Comparison of ENCODE assay signal across 14 cellular contexts in the genomic region with DNA sequence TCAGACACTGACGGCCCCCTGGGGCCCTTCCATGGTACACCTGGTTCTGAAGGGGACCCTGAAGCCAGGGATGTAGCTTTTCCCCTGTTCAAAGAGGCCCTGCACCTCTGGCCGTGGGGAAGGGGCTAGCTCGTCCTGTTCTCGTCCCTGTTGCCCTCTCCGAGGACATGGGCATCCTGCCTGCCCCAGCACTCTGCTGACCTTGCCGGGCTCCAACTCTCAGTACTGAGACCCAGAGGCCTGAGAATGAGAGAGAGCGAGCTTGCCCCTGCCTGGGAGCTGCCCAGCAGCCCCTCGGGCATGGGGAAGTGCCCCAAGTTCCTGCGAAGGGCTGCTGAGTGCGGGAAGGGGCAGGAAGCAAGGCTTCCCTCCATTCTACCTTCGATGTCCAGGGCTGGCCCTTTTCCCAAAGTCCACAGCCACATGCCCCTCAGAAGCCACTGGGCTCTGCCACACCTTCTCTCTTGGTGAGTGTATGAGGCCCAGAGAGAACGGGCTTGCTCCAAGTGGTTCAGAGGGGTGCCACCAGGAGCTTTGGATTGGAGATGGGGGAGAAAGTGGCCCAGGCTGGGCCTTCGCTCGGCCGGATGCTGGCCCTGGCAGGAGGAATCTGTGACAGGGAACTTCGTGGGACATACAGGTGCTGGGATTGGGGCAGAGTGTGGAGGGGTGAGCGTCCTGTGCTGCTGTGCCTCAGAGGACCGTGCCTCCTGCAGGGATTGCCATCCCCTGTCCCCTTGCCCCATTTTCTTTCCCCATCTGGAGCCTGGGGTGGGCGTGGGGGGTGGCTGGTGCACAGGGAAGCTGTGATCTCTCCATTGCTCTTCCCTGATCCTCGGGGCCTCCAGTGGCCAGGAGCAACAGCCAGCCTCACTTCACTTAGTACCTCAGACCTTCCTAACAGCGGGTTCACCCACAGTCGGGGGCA. TPM values are rescaled to one million over a fixed set of nuclear protein-coding genes. Genes with fewer than 3 reads are reported as not detected.
DNase-seq lines count a peak whose midpoint lies in the region; FAIRE-seq and TF ChIP-seq lines count a peak whose summit lies in the region.
"Had no signal": no experiment of that assay in that cellular context is flagged by ENCODE, and none has a peak within 500 bp of the region (broad histone marks: within the 10 kb centered on the region; RNA-seq: fewer than 3 reads in every experiment).

No MANE protein-coding gene starts in this region.

- no peaks in the 10 kb centered on the region for H3K4me1 Mint-ChIP-seq in brain

- TF ChIP-seq EP300 in stomach (IDR thresholded peaks at IDR 0.05), result no peak

- peaks cover 13 to 34% (median 22%) of the 10 kb centered on the region in 4 donors for H3K4me1 ChIP-seq in stomach

- no peaks in the 10 kb centered on the region for H3K36me3 ChIP-seq in stomach
- H3K36me3 ChIP-seq: neutrophil, transverse colon had no signal

- TF ChIP-seq CTCF in brain (conservative IDR thresholded peaks at IDR 0.05), result no peak
- TF ChIP-seq CTCF in stomach (IDR thresholded peaks at IDR 0.05), result no peak

- no peak overlapping the region for H3K27ac Mint-ChIP-seq in brain
- H3K27ac Mint-ChIP-seq: activated T-cell treated with anti-CD3 and anti-CD28 coated beads, Interleukin-2, amount 50 U/mL, for 24 hours; HFFc6 had no signal

- peaks cover 0 to 3% (median 0%) of the 10 kb centered on the region in 5 experiments for H3K9me3 Mint-ChIP-seq in brain
- H3K9me3 Mint-ChIP-seq: activated T-cell treated with anti-CD3 and anti-CD28 coated beads, Interleukin-2, amount 50 U/mL, for 24 hours; HFFc6 had no signal

- FAIRE-seq in GM19239 (lab: Jason Lieb, UNC), result no peak
- FAIRE-seq: islet of Langerhans had no signal

- H3K4me3 Mint-ChIP-seq in brain, result peak overlapping the region in 4 of 5 experiments; percentile 50 to 73 (median 64)
- H3K4me3 Mint-ChIP-seq: activated T-cell treated with anti-CD3 and anti-CD28 coated beads, Interleukin-2, amount 50 U/mL, for 24 hours had no signal

- WGBS in stomach, 5 donors, result 70 to 87% (median 71%) methylated on average over 8 to 22 of the region's 22 CpGs

- intact Hi-C loops in stomach (cut with DNase I; ENCODE audit: low total_unique reads), result no loop called here

- peak; percentile 60 for DNase-seq in activated effector memory CD4-positive, alpha-beta T cell treated with anti-CD3 and anti-CD28 coated beads, Interleukin-2, amount 50 U/mL, for 16 hours
- DNase-seq in activated effector memory CD4-positive, alpha-beta T cell treated with Interleukin-2 at 50 U/mL for 16 hours, result no peak
- peak; percentile 84 for DNase-seq in mesenteric fat pad (ENCODE audit: low spot score)
- peak; percentile 23 for DNase-seq in stomach
- no peak for DNase-seq in NCI-H146 treated with DMSO at 0.1 percent for 48 hours (lab: John Stamatoyannopoulos, UW; ENCODE audit: unreplicated experiment)
- DNase-seq in GM19239 (ENCODE audit: insufficient read length, low spot score), result no peak
- DNase-seq in NCI-H226, result no peak
- DNase-seq: activated T-cell treated with anti-CD3 and anti-CD28 coated beads, Interleukin-2, amount 50 U/mL, for 24 hours; foreskin melanocyte; HFFc6; transverse colon had no signal

- peak overlapping the region in 1 of 4 donors; percentile 46 for H3K4me3 ChIP-seq in stomach

- no peaks in the 10 kb centered on the region for H3K9me3 ChIP-seq in stomach
- H3K9me3 ChIP-seq: neutrophil, transverse colon had no signal

- H3K27me3 ChIP-seq in stomach, result peaks cover 0 to 53% (median 20%) of the 10 kb centered on the region in 3 donors

- no peak for TF ChIP-seq POLR2A in stomach (IDR thresholded peaks at IDR 0.05)

- H3K27me3 Mint-ChIP-seq in brain, result peaks cover 53% of the 10 kb centered on the region

- H3K36me3 Mint-ChIP-seq in brain, result no peaks in the 10 kb centered on the region

- no peak overlapping the region for H3K27ac ChIP-seq in stomach
- H3K27ac ChIP-seq: neutrophil had no signal

RNA-seq across cellular contexts. Expression of a gene that starts 50.8 kb away (rescaled TPM):
- 29.5 TPM for polyA plus RNA-seq in brain (ENCODE audit: insufficient read depth, low read depth, low replicate concordance)
- total RNA-seq in mesenteric fat pad, result 3.8 TPM
- total RNA-seq in stomach, result 1 to 10 TPM in 3 of 5 donors, not detected in 2; 1.3 to 2.4 (median 1.6) TPM
- polyA plus RNA-seq in stomach, result 1 to 10 TPM; 3.1 to 4.4 (median 3.9) TPM

RNA-seq across cellular contexts. Expression of a gene that starts 54.6 kb away (rescaled TPM):
- polyA plus RNA-seq in brain (ENCODE audit: insufficient read depth, low read depth, low replicate concordance) (20.8 TPM), stomach (10 to 100 TPM; 26.2 to 31.1 (median 26.6) TPM)
- total RNA-seq in mesenteric fat pad (18.5 TPM), stomach (10 to 100 TPM; 11.7 to 40.7 (median 14.3) TPM)

Comparison
In these comparisons a context has a peak if more than half of its experiments do, and no peak if none do; other contexts are left out.
1. DNase-seq: peak in activated effector memory CD4-positive, alpha-beta T cell treated with anti-CD3 and anti-CD28 coated beads, Interleukin-2, amount 50 U/mL, for 16 hours (single experiment), mesenteric fat pad (single experiment) and stomach (single experiment); none in activated effector memory CD4-positive, alpha-beta T cell treated with Interleukin-2 at 50 U/mL for 16 hours (single experiment), NCI-H146 treated with DMSO at 0.1 percent for 48 hours (single experiment), GM19239 (single experiment) and NCI-H226 (single experiment).